ENCODE assay signal across 1 cellular context in the genomic region with DNA sequence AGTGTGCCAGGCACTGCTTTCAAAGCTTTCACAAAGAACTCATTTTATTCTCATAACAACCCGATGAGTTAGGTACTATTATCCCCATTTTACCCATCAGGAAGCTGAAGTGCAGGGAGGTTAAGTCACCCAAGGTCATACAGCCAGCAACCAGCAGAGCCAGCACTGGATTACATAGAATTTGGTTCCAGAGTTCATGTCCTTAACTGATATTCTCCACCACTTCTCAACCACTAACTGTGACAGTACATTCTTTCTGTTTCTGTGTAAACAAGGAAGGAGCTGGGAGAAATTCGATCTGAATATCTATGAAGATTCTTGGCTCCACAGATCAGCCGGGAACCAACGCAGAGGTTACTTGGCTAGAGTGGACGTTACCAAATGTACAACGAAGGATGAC.
A peak's percentile ranks its signal among the peaks of the same experiment; 100 is the strongest.
TF ChIP-seq lines count a peak whose summit lies in the region.

No MANE protein-coding gene starts in this region.

TF ChIP-seq in HepG2, 621 proteins besides CTCF, POLR2A, EP300 and RAD21 (continued from another document and continues in another):
- TF ChIP-seq, protein P1, sequence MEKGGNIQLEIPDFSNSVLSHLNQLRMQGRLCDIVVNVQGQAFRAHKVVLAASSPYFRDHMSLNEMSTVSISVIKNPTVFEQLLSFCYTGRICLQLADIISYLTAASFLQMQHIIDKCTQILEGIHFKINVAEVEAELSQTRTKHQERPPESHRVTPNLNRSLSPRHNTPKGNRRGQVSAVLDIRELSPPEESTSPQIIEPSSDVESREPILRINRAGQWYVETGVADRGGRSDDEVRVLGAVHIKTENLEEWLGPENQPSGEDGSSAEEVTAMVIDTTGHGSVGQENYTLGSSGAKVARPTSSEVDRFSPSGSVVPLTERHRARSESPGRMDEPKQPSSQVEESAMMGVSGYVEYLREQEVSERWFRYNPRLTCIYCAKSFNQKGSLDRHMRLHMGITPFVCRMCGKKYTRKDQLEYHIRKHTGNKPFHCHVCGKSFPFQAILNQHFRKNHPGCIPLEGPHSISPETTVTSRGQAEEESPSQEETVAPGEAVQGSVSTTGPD (CRISPR knock-in tag; IDR thresholded peaks at IDR 0.05), result peak; percentile 95
- TF ChIP-seq SOX13 (IDR thresholded peaks at IDR 0.05) (0 out of 2 replicates have a peak, but pooled peaks have one; percentile 25), SOX13 (CRISPR knock-in tag; conservative IDR thresholded peaks at IDR 0.05 in 1 of 2, IDR thresholded peaks at IDR 0.05 in 1 of 2) (peak in 1 of 2 experiments; percentile 82; a peak in 2 of 4 replicates), ZMYM4 (CRISPR knock-in tag; IDR thresholded peaks at IDR 0.05) (peak; percentile 93), TARDBP (CRISPR knock-in tag; IDR thresholded peaks at IDR 0.05) (peak; percentile 59; the same call in 1 of the 2 replicates), NR2F2 (IDR thresholded peaks at IDR 0.05; ENCODE audit: borderline replicate concordance, low read depth) (peak; percentile 84; the same call in 1 of the 2 replicates), GPN1 (CRISPR knock-in tag; IDR thresholded peaks at IDR 0.05; ENCODE audit: borderline replicate concordance) (no peak), ZNF549 (CRISPR knock-in tag; IDR thresholded peaks at IDR 0.05) (peak; percentile 65; the same call in 1 of the 2 replicates), MXI1 (IDR thresholded peaks at IDR 0.05; ENCODE audit: borderline replicate concordance, low read depth, low read length) (peak; percentile 28; the same call in 1 of the 3 replicates), SIX1 (CRISPR knock-in tag; IDR thresholded peaks at IDR 0.05; ENCODE audit: borderline replicate concordance) (peak; percentile 98), TBP (CRISPR knock-in tag; IDR thresholded peaks at IDR 0.05) (no peak), ZNF121 (CRISPR knock-in tag; IDR thresholded peaks at IDR 0.05) (no peak), ZNF264 (CRISPR knock-in tag; IDR thresholded peaks at IDR 0.05) (peak; percentile 91; the same call in 1 of the 2 replicates), KDM3A (CRISPR knock-in tag; IDR thresholded peaks at IDR 0.05; ENCODE audit: low read depth) (0 out of 2 replicates have a peak, but pooled peaks have one; percentile 54), KLF9 (CRISPR knock-in tag; IDR thresholded peaks at IDR 0.05; ENCODE audit: low read depth) (0 out of 2 replicates have a peak, but pooled peaks have one; percentile 42), ZNF788 (CRISPR knock-in tag; IDR thresholded peaks at IDR 0.05; ENCODE audit: borderline replicate concordance) (no peak), ZNF615 (CRISPR knock-in tag; IDR thresholded peaks at IDR 0.05; ENCODE audit: borderline replicate concordance) (no peak), ELF1 (CRISPR knock-in tag; IDR thresholded peaks at IDR 0.05) (peak; percentile 50), HDAC2 (CRISPR knock-in tag; IDR thresholded peaks at IDR 0.05) (peak; percentile 95), ZNF678 (CRISPR knock-in tag; IDR thresholded peaks at IDR 0.05) (no peak), ZFP62 (CRISPR knock-in tag; IDR thresholded peaks at IDR 0.05) (no peak), ZNF484 (CRISPR knock-in tag; IDR thresholded peaks at IDR 0.05; ENCODE audit: borderline replicate concordance, low read depth) (no peak), DNMT3B (CRISPR knock-in tag; conservative IDR thresholded peaks at IDR 0.05) (0 out of 2 replicates have a peak, but pooled peaks have one; percentile 29), ZNF709 (CRISPR knock-in tag; IDR thresholded peaks at IDR 0.05) (peak; percentile 52; the same call in 1 of the 2 replicates), CREB1 (IDR thresholded peaks at IDR 0.05) (0 out of 2 replicates have a peak, but pooled peaks have one; percentile 43), CREB1 (CRISPR knock-in tag; IDR thresholded peaks at IDR 0.05) (peak; percentile 50; the same call in 1 of the 2 replicates), SIN3B (IDR thresholded peaks at IDR 0.05; ENCODE audit: low read length) (0 out of 2 replicates have a peak, but pooled peaks have one; percentile 6), EED (CRISPR knock-in tag; IDR thresholded peaks at IDR 0.05) (no peak), MTA3 (CRISPR knock-in tag; IDR thresholded peaks at IDR 0.05) (no peak), ZNF510 (CRISPR knock-in tag; IDR thresholded peaks at IDR 0.05; ENCODE audit: low read depth) (no peak), ZMYM3 (CRISPR knock-in tag; IDR thresholded peaks at IDR 0.05) (peak; percentile 89), TCF12 (IDR thresholded peaks at IDR 0.05) (no peak), TCF12 (CRISPR knock-in tag; IDR thresholded peaks at IDR 0.05) (no peak), DRAP1 (CRISPR knock-in tag; IDR thresholded peaks at IDR 0.05) (peak; percentile 61; the same call in 1 of the 2 replicates), GATAD1 (CRISPR knock-in tag; IDR thresholded peaks at IDR 0.05) (peak; percentile 51; the same call in 1 of the 2 replicates), SMAD9 (CRISPR knock-in tag; IDR thresholded peaks at IDR 0.05) (no peak), HIC2 (CRISPR knock-in tag; IDR thresholded peaks at IDR 0.05; ENCODE audit: low read depth) (no peak), MEF2D (CRISPR knock-in tag; IDR thresholded peaks at IDR 0.05) (0 out of 2 replicates have a peak, but pooled peaks have one; percentile 61), TBL1XR1 (IDR thresholded peaks at IDR 0.05; ENCODE audit: borderline replicate concordance, low read length, partially characterized antibody) (peak; percentile 88), YEATS4 (CRISPR knock-in tag; IDR thresholded peaks at IDR 0.05; ENCODE audit: borderline replicate concordance) (no peak), ZFP82 (CRISPR knock-in tag; IDR thresholded peaks at IDR 0.05; ENCODE audit: borderline replicate concordance) (no peak)
- TF ChIP-seq, protein P2, sequence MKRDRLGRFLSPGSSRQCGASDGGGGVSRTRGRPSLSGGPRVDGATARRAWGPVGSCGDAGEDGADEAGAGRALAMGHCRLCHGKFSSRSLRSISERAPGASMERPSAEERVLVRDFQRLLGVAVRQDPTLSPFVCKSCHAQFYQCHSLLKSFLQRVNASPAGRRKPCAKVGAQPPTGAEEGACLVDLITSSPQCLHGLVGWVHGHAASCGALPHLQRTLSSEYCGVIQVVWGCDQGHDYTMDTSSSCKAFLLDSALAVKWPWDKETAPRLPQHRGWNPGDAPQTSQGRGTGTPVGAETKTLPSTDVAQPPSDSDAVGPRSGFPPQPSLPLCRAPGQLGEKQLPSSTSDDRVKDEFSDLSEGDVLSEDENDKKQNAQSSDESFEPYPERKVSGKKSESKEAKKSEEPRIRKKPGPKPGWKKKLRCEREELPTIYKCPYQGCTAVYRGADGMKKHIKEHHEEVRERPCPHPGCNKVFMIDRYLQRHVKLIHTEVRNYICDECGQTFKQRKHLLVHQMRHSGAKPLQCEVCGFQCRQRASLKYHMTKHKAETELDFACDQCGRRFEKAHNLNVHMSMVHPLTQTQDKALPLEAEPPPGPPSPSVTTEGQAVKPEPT (CRISPR knock-in tag; IDR thresholded peaks at IDR 0.05; ENCODE audit: low read depth), result no peak
- TF ChIP-seq, protein P3, sequence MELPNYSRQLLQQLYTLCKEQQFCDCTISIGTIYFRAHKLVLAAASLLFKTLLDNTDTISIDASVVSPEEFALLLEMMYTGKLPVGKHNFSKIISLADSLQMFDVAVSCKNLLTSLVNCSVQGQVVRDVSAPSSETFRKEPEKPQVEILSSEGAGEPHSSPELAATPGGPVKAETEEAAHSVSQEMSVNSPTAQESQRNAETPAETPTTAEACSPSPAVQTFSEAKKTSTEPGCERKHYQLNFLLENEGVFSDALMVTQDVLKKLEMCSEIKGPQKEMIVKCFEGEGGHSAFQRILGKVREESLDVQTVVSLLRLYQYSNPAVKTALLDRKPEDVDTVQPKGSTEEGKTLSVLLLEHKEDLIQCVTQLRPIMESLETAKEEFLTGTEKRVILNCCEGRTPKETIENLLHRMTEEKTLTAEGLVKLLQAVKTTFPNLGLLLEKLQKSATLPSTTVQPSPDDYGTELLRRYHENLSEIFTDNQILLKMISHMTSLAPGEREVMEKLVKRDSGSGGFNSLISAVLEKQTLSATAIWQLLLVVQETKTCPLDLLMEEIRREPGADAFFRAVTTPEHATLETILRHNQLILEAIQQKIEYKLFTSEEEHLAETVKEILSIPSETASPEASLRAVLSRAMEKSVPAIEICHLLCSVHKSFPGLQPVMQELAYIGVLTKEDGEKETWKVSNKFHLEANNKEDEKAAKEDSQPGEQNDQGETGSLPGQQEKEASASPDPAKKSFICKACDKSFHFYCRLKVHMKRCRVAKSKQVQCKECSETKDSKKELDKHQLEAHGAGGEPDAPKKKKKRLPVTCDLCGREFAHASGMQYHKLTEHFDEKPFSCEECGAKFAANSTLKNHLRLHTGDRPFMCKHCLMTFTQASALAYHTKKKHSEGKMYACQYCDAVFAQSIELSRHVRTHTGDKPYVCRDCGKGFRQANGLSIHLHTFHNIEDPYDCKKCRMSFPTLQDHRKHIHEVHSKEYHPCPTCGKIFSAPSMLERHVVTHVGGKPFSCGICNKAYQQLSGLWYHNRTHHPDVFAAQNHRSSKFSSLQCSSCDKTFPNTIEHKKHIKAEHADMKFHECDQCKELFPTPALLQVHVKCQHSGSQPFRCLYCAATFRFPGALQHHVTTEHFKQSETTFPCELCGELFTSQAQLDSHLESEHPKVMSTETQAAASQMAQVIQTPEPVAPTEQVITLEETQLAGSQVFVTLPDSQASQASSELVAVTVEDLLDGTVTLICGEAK (IDR thresholded peaks at IDR 0.05), result no peak
- TF ChIP-seq, protein P3 (CRISPR knock-in tag; IDR thresholded peaks at IDR 0.05), result no peak
- TF ChIP-seq, protein P4, sequence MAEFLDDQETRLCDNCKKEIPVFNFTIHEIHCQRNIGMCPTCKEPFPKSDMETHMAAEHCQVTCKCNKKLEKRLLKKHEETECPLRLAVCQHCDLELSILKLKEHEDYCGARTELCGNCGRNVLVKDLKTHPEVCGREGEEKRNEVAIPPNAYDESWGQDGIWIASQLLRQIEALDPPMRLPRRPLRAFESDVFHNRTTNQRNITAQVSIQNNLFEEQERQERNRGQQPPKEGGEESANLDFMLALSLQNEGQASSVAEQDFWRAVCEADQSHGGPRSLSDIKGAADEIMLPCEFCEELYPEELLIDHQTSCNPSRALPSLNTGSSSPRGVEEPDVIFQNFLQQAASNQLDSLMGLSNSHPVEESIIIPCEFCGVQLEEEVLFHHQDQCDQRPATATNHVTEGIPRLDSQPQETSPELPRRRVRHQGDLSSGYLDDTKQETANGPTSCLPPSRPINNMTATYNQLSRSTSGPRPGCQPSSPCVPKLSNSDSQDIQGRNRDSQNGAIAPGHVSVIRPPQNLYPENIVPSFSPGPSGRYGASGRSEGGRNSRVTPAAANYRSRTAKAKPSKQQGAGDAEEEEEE (CRISPR knock-in tag; IDR thresholded peaks at IDR 0.05; ENCODE audit: borderline replicate concordance), result no peak
- TF ChIP-seq, protein P5, sequence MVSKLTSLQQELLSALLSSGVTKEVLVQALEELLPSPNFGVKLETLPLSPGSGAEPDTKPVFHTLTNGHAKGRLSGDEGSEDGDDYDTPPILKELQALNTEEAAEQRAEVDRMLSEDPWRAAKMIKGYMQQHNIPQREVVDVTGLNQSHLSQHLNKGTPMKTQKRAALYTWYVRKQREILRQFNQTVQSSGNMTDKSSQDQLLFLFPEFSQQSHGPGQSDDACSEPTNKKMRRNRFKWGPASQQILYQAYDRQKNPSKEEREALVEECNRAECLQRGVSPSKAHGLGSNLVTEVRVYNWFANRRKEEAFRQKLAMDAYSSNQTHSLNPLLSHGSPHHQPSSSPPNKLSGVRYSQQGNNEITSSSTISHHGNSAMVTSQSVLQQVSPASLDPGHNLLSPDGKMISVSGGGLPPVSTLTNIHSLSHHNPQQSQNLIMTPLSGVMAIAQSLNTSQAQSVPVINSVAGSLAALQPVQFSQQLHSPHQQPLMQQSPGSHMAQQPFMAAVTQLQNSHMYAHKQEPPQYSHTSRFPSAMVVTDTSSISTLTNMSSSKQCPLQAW (CRISPR knock-in tag; IDR thresholded peaks at IDR 0.05), result peak; percentile 59; the same call in 1 of the 2 replicates
